In genomic region chr7:141754939-141755338, GRCh38 we compare ENCODE assay signal across 8 cellular contexts. TPM values are rescaled to one million over a fixed set of nuclear protein-coding genes. Genes with fewer than 3 reads are reported as not detected.
DNase-seq lines count a peak whose midpoint lies in the region; ATAC-seq and TF ChIP-seq lines count a peak whose summit lies in the region.
"Had no signal": no experiment of that assay in that cellular context is flagged by ENCODE, and none has a peak within 500 bp of the region (broad histone marks: within the 10 kb centered on the region; RNA-seq: fewer than 3 reads in every experiment).

No MANE protein-coding gene starts in this region.

- peaks cover 83% of the 10 kb centered on the region for H3K36me3 Mint-ChIP-seq in mesothelial cell of epicardium

- H3K36me3 ChIP-seq in adipocyte (ENCODE audit: control insufficient read depth, insufficient read depth, low read length, severe bottlenecking), result peaks cover 73% of the 10 kb centered on the region

- H3K9me3 ChIP-seq in adipocyte (ENCODE audit: control insufficient read depth, low read length), result peaks cover 18% of the 10 kb centered on the region

- no peak overlapping the region for H3K9ac ChIP-seq in adipocyte (ENCODE audit: low read length)

- in situ Hi-C loops in KBM-7 (cut with MboI; ENCODE audit: low pct_unique_long_range_greater_than_20kb, low sequenced_read_pairs), result no loop called here

- intact Hi-C loops in sciatic nerve (cut with DNase I), result no loop called here

- H3K27me3 ChIP-seq in adipocyte (replicated peaks; ENCODE audit: control insufficient read depth, insufficient read depth, low read length), result no peaks in the 10 kb centered on the region

- ATAC-seq in sciatic nerve, result no peak
- no peak for ATAC-seq in HG02588 (IDR thresholded peaks at IDR 0.05; ENCODE audit: unreplicated experiment)

- peak; percentile 47 for TF ChIP-seq CTCF in mesothelial cell of epicardium (IDR thresholded peaks at IDR 0.05; ENCODE audit: unreplicated experiment)

- no peaks in the 10 kb centered on the region for H3K27me3 Mint-ChIP-seq in mesothelial cell of epicardium (ENCODE audit: low read depth)

- no peak overlapping the region for H3K4me3 ChIP-seq in adipocyte (ENCODE audit: low read length)

- no peak overlapping the region for H3K27ac Mint-ChIP-seq in mesothelial cell of epicardium
- H3K27ac Mint-ChIP-seq: T-helper 1 cell treated with Interleukin-12 subunit alpha and Interleukin-12 subunit beta and Interleukin-4 antibody, amounts not matched to agents 30 μg/mL and 1 μg/mL, for 36 hours had no signal

- no peaks in the 10 kb centered on the region for H3K4me1 ChIP-seq in adipocyte (ENCODE audit: control insufficient read depth, insufficient read depth, low read length)

- no peak overlapping the region for H3K4me3 Mint-ChIP-seq in mesothelial cell of epicardium
- H3K4me3 Mint-ChIP-seq: T-helper 1 cell treated with Interleukin-12 subunit alpha and Interleukin-12 subunit beta and Interleukin-4 antibody, amounts not matched to agents 30 μg/mL and 1 μg/mL, for 36 hours had no signal

- H3K4me1 Mint-ChIP-seq in mesothelial cell of epicardium, result no peaks in the 10 kb centered on the region

- H3K9me3 Mint-ChIP-seq in mesothelial cell of epicardium, result peaks cover 39% of the 10 kb centered on the region

- DNase-seq in ELR (ENCODE audit: low read depth) (peak; percentile 57), KBM-7 (peak; percentile 51), adipocyte (ENCODE audit: low read depth) (peak; percentile 20), mesothelial cell of epicardium (ENCODE audit: low spot score in 2 of 2, unreplicated experiment in 2 of 2) (no peak), sciatic nerve (ENCODE audit: low spot score) (no peak), ureter (ENCODE audit: low spot score) (no peak)

RNA-seq across cellular contexts. Expression of gene TAS2R3, which starts 9.0 kb away (rescaled TPM):
- total RNA-seq in mesothelial cell of epicardium, result 4.0 to 5.6 TPM (median 5.0 TPM) in 3 replicates
- total RNA-seq in sciatic nerve, result 6.1 TPM
- 6.4 TPM for total RNA-seq in ureter

RNA-seq across cellular contexts. Expression of gene SSBP1, which starts 16.8 kb away (rescaled TPM):
- total RNA-seq in mesothelial cell of epicardium, result 120 to 127 TPM (median 123 TPM) in 3 replicates
- 71.8 TPM for total RNA-seq in sciatic nerve
- 121 TPM for total RNA-seq in ureter

RNA-seq across cellular contexts. Expression of gene TAS2R4, which starts 21.5 kb away (rescaled TPM):
- total RNA-seq in mesothelial cell of epicardium (3.3 to 4.3 TPM (median 3.5 TPM) in 3 replicates), sciatic nerve (5.1 TPM), ureter (4.7 TPM)

RNA-seq across cellular contexts. Expression of gene TAS2R5, which starts 35.1 kb away (rescaled TPM):
- 4.5 to 5.9 TPM (median 5.1 TPM) in 3 replicates for total RNA-seq in mesothelial cell of epicardium
- total RNA-seq in sciatic nerve, result 6.2 TPM
- total RNA-seq in ureter, result 6.2 TPM

RNA-seq across cellular contexts. Expression of gene WEE2, which starts 46.8 kb away (rescaled TPM):
- total RNA-seq in mesothelial cell of epicardium (0.09 TPM in 1 of 3 replicates, not detected in the others), sciatic nerve (not detected), ureter (not detected)

Comparison
In these comparisons a context has a peak if more than half of its experiments do, and no peak if none do; other contexts are left out.
1. DNase-seq: peak in ELR (single experiment), KBM-7 (single experiment) and adipocyte (single experiment); none in mesothelial cell of epicardium (0 of 2), sciatic nerve (single experiment) and ureter (single experiment).